8 cellular contexts compared by ENCODE assay signal in genomic region chr3:141279074-141279945, GRCh38. TPM values are rescaled to one million over a fixed set of nuclear protein-coding genes. Genes with fewer than 3 reads are reported as not detected.
DNase-seq lines count a peak whose midpoint lies in the region; ATAC-seq and TF ChIP-seq lines count a peak whose summit lies in the region.

No MANE protein-coding gene starts in this region.

- DNase-seq in DMS153 (lab: John Stamatoyannopoulos, UW) (peak; percentile 41), MM.1S (peak; percentile 24), iPS-NIHi11 (ENCODE audit: low spot score) (peak; percentile 59), testis (no peak), GM19240 (ENCODE audit: insufficient read length, low spot score) (no peak)
- DNase-seq in activated naive CD8-positive, alpha-beta T cell treated with anti-CD3 and anti-CD28 coated beads, Interleukin-2, amount 50 U/mL, for 24 hours, result no peak

- no peak for TF ChIP-seq POLR2A in testis (IDR thresholded peaks at IDR 0.05)

- H3K27me3 Mint-ChIP-seq in activated naive CD8-positive, alpha-beta T cell treated with anti-CD3 and anti-CD28 coated beads, Interleukin-2, amount 50 U/mL, for 24 hours, result no peaks in the 10 kb centered on the region

- no peaks in the 10 kb centered on the region for H3K9me3 Mint-ChIP-seq in activated naive CD8-positive, alpha-beta T cell treated with anti-CD3 and anti-CD28 coated beads, Interleukin-2, amount 50 U/mL, for 24 hours

- H3K27me3 ChIP-seq in MM.1S (replicated peaks; ENCODE audit: insufficient read depth, low read length) (no peaks in the 10 kb centered on the region), testis (no peaks in the 10 kb centered on the region)

- peak overlapping the region; percentile 9 for H3K27ac Mint-ChIP-seq in activated naive CD8-positive, alpha-beta T cell treated with anti-CD3 and anti-CD28 coated beads, Interleukin-2, amount 50 U/mL, for 24 hours

- no peaks in the 10 kb centered on the region for H3K9me2 ChIP-seq in MM.1S (replicated peaks; ENCODE audit: insufficient read depth, low read length)

- no peak overlapping the region for H2AFZ ChIP-seq in MM.1S (ENCODE audit: low read length)

- H3K4me3 Mint-ChIP-seq in activated naive CD8-positive, alpha-beta T cell treated with anti-CD3 and anti-CD28 coated beads, Interleukin-2, amount 50 U/mL, for 24 hours, result no peak overlapping the region

- peaks cover 6% of the 10 kb centered on the region for H3K36me3 Mint-ChIP-seq in activated naive CD8-positive, alpha-beta T cell treated with anti-CD3 and anti-CD28 coated beads, Interleukin-2, amount 50 U/mL, for 24 hours (ENCODE audit: low read depth)

- H3K36me3 ChIP-seq in MM.1S (replicated peaks; ENCODE audit: insufficient read depth, low read length), result no peaks in the 10 kb centered on the region
- no peaks in the 10 kb centered on the region for H3K36me3 ChIP-seq in testis (ENCODE audit: low read depth, missing control alignments)

- H3K9me3 ChIP-seq in MM.1S (replicated peaks; ENCODE audit: insufficient read depth, low read length) (no peaks in the 10 kb centered on the region), testis (no peaks in the 10 kb centered on the region)

- H3K9ac ChIP-seq in MM.1S (ENCODE audit: low read length), result no peak overlapping the region

- no peaks in the 10 kb centered on the region for H3F3A ChIP-seq in MM.1S (ENCODE audit: insufficient read depth, low read length)

- H3K27ac ChIP-seq in MM.1S (ENCODE audit: low read length) (no peak overlapping the region), testis (no peak overlapping the region)

- intact Hi-C loops in testis (cut with DNase I; ENCODE audit: low total_unique reads), result no loop called here

- peak; percentile 62 for ATAC-seq in GM19463 (IDR thresholded peaks at IDR 0.05; ENCODE audit: unreplicated experiment)
- ATAC-seq in activated naive CD8-positive, alpha-beta T cell treated with anti-CD3 and anti-CD28 coated beads, Interleukin-2, amount 50 U/mL, for 24 hours, result peak; percentile 29
- ATAC-seq in HG02798 (IDR thresholded peaks at IDR 0.05; ENCODE audit: poor library complexity, unreplicated experiment), result no peak

- no peaks in the 10 kb centered on the region for H4K20me1 ChIP-seq in MM.1S (ENCODE audit: insufficient read depth, low read length)

- no peaks in the 10 kb centered on the region for H3K4me1 ChIP-seq in MM.1S (ENCODE audit: low read length)
- peaks cover 9% of the 10 kb centered on the region for H3K4me1 ChIP-seq in testis

- H3K4me2 ChIP-seq in MM.1S (ENCODE audit: low read depth, low read length), result no peak overlapping the region

- no peak overlapping the region for H3K4me3 ChIP-seq in MM.1S (ENCODE audit: low read length)
- no peak overlapping the region for H3K4me3 ChIP-seq in testis

- no peaks in the 10 kb centered on the region for H3K79me2 ChIP-seq in MM.1S (ENCODE audit: low read length)

- WGBS in testis, 2 donors, result 62 to 71% methylated on average over 15 of the region's 15 CpGs

- H3K4me1 Mint-ChIP-seq in activated naive CD8-positive, alpha-beta T cell treated with anti-CD3 and anti-CD28 coated beads, Interleukin-2, amount 50 U/mL, for 24 hours, result peaks cover 20% of the 10 kb centered on the region

- TF ChIP-seq CTCF in MM.1S (IDR thresholded peaks at IDR 0.05; ENCODE audit: low read length) (peak; percentile 55), testis (IDR thresholded peaks at IDR 0.05) (peak; percentile 50 to 70 (median 51))

RNA-seq across cellular contexts. Expression of gene PXYLP1, which starts 47.7 kb away (rescaled TPM):
- total RNA-seq in testis, result 10 to 100 TPM; 16.0 to 31.6 TPM
- 55.8 TPM for polyA plus RNA-seq in testis (ENCODE audit: insufficient read depth, low read depth, low replicate concordance)

Comparison
In these comparisons a context has a peak if more than half of its experiments do, and no peak if none do; other contexts are left out.
1. DNase-seq: peak in DMS153 (single experiment), MM.1S (single experiment) and iPS-NIHi11 (single experiment); none in activated naive CD8-positive, alpha-beta T cell treated with anti-CD3 and anti-CD28 coated beads, Interleukin-2, amount 50 U/mL, for 24 hours (single experiment), testis (single experiment) and GM19240 (single experiment).